In the genomic region with DNA sequence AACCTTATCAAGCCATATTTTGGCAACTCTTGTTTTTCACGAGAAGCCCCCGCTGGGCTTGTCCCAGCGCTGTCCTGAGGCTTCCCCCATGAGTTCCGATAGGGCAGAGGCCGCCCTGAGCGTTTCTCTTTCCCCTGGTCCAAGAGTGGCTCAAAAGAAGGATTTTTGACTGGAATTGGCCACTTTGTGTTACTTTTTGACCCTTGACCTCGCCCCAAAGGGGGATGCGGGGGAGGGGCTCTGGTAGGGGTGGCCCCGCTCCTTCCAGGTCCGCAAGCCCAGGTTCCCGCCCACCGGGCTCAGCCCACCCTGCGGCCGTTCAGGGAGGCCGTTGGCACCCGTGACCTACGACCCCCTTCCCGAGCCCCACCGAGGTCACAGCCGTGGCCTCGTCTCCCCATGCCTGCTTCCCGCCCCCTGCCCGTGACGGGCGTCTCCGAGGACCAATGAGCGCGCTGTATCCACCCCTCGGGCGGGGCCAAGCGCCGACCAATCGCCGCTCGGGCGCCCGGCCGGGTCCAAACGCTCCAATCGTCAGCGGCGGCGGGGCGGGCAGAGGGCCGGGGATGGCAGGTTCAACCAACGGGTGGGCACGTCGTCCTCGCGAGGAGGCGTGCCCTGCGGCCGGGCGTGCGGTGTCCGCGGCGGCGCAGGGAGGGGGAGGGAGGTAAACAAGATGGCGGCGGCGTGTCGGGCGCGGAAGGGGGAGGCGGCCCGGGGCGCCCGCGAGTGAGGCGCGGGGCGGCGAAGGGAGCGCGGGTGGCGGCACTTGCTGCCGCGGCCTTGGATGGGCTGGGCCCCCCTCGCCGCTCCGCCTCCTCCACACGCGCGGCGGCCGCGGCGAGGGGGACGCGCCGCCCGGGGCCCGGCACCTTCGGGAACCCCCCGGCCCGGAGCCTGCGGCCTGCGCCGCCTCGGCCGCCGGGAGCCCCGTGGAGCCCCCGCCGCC, we compare ENCODE assay signal across 8 cellular contexts. TPM values are rescaled to one million over a fixed set of nuclear protein-coding genes. Genes with fewer than 3 reads are reported as not detected.
A peak's percentile ranks its signal among the peaks of the same experiment; 100 is the strongest.
DNase-seq lines count a peak whose midpoint lies in the region; ATAC-seq and TF ChIP-seq lines count a peak whose summit lies in the region.

A gene with protein sequence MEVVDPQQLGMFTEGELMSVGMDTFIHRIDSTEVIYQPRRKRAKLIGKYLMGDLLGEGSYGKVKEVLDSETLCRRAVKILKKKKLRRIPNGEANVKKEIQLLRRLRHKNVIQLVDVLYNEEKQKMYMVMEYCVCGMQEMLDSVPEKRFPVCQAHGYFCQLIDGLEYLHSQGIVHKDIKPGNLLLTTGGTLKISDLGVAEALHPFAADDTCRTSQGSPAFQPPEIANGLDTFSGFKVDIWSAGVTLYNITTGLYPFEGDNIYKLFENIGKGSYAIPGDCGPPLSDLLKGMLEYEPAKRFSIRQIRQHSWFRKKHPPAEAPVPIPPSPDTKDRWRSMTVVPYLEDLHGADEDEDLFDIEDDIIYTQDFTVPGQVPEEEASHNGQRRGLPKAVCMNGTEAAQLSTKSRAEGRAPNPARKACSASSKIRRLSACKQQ (plus strand): TSS at position 665 of the 949 bp plus-strand sequence. CDS start 1,136 bp downstream, outside the sequence.

- H3K9me3 ChIP-seq in mucosa of rectum (ENCODE audit: control insufficient read depth in 2 of 2, low read length in 2 of 2): no peaks in the 10 kb centered on the region

- H3K27ac ChIP-seq in mucosa of rectum (ENCODE audit: low read depth in 2 of 2, low read length in 2 of 2): peak within 1 kb of the TSS; percentile 78 to 88

- H3K4me3 ChIP-seq in epithelial cell of proximal tubule (ENCODE audit: low read depth, low read length) (peak within 1 kb of the TSS; percentile 84), mucosa of rectum (ENCODE audit: low read length in 2 of 2) (peak within 1 kb of the TSS; percentile 80 to 89)

- TF ChIP-seq CTCF in epithelial cell of proximal tubule (conservative IDR thresholded peaks at IDR 0.05; ENCODE audit: low read depth, low read length): no peak

- H3K27me3 ChIP-seq in mucosa of rectum (ENCODE audit: control insufficient read depth in 2 of 2, insufficient read depth in 2 of 2, low read length in 2 of 2): no peaks in the 10 kb centered on the region

- no peaks in the 10 kb centered on the region for H3K36me3 ChIP-seq in mucosa of rectum (ENCODE audit: control insufficient read depth in 2 of 2, insufficient read depth in 2 of 2, low read length in 2 of 2)

- peak within 1 kb of the TSS; percentile 85 to 86 for H3K9ac ChIP-seq in mucosa of rectum (ENCODE audit: low read depth in 1 of 2, low read length in 2 of 2)

- DNase-seq in DMS114 treated with DMSO at 0.1 percent for 48 hours (lab: John Stamatoyannopoulos, UW; ENCODE audit: unreplicated experiment) (peak; percentile 82), OCI-M2 (lab: John Stamatoyannopoulos, UW; ENCODE audit: unreplicated experiment) (peak; percentile 75), epithelial cell of proximal tubule (ENCODE audit: low read depth) (no peak)
- peak; percentile 100 for DNase-seq in activated T-cell treated with anti-CD3 and anti-CD28 coated beads, Interleukin-2, amount 50 U/mL, for 1 hour
- DNase-seq in stimulated activated CD8-positive, alpha-beta memory T cell treated with anti-CD3 and anti-CD28 coated beads, Interleukin-4, amount 100 ng/mL, for 4 hours (ENCODE audit: low read depth in 2 of 2, low spot score in 1 of 2): peak; percentile 98

- peak; percentile 77 for ATAC-seq in GM21529 (IDR thresholded peaks at IDR 0.05; ENCODE audit: unreplicated experiment)

- peaks cover 39 to 49% of the 10 kb centered on the region in 2 donors for H3K4me1 ChIP-seq in mucosa of rectum (ENCODE audit: control insufficient read depth in 2 of 2, insufficient read depth in 2 of 2, low read length in 2 of 2)

- no peak for TF ChIP-seq RAD21 in Ishikawa (IDR thresholded peaks at IDR 0.05; ENCODE audit: low read depth)

- no peak for TF ChIP-seq EP300 in Ishikawa (IDR thresholded peaks at IDR 0.05; ENCODE audit: borderline replicate concordance)

TF ChIP-seq in Ishikawa, 13 proteins besides CTCF, POLR2A, EP300 and RAD21:
- TF ChIP-seq FOXM1 (IDR thresholded peaks at IDR 0.05; ENCODE audit: borderline replicate concordance, low read depth): peak; percentile 59
- no peak for TF ChIP-seq CEBPB (IDR thresholded peaks at IDR 0.05)
- TF ChIP-seq ZBTB7A (IDR thresholded peaks at IDR 0.05; ENCODE audit: low read depth): peak; percentile 97
- TF ChIP-seq, protein P1, sequence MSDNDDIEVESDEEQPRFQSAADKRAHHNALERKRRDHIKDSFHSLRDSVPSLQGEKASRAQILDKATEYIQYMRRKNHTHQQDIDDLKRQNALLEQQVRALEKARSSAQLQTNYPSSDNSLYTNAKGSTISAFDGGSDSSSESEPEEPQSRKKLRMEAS (IDR thresholded peaks at IDR 0.05): peak; percentile 72
- no peak; the same call in 1 of the 2 replicates for TF ChIP-seq TCF12 (IDR thresholded peaks at IDR 0.05; ENCODE audit: low read depth)
- TF ChIP-seq TEAD4 (IDR thresholded peaks at IDR 0.05): 0 out of 2 replicates have a peak, but pooled peaks have one; percentile 6
- peak; percentile 96 for TF ChIP-seq YY1 (IDR thresholded peaks at IDR 0.05; ENCODE audit: low read depth)
- peak; percentile 88 for TF ChIP-seq TAF1 (IDR thresholded peaks at IDR 0.05; ENCODE audit: low read depth)

RNA-seq across cellular contexts. Expression of the gene that starts here (rescaled TPM):
- 80.4 and 96.9 TPM in 2 replicates for total RNA-seq in epithelial cell of proximal tubule
